ENCODE assay signal across 25 cellular contexts in genomic region chr9:99274511-99274910, GRCh38.
"Had no signal": no experiment of that assay in that cellular context is flagged by ENCODE, and none has a peak within 500 bp of the region (broad histone marks: within the 10 kb centered on the region; RNA-seq: fewer than 3 reads in every experiment).

No MANE protein-coding gene starts in this region.

- H3K27ac Mint-ChIP-seq: naive B cell; nephron; progenitor cell of endocrine pancreas; stimulated activated effector memory CD8-positive, alpha-beta T cell treated with anti-CD3 and anti-CD28 coated beads, Interleukin-12 subunit alpha, Interleukin-12 subunit beta, amount 100 ng/mL, for 72 hours; stimulated activated naive CD8-positive, alpha-beta T cell treated with anti-CD3 and anti-CD28 coated beads, Interleukin-15, Interleukin-2, amounts not matched to agents 100 ng/mL and 50 ng/mL, for 24 hours had no signal

- H3K4me1 Mint-ChIP-seq: nephron; stimulated activated effector memory CD8-positive, alpha-beta T cell treated with anti-CD3 and anti-CD28 coated beads, Interleukin-12 subunit alpha, Interleukin-12 subunit beta, amount 100 ng/mL, for 72 hours had no signal

- H3K9me3 ChIP-seq: esophagus squamous epithelium, left ventricle myocardium inferior, lower lobe of right lung, pancreas, tibial artery, upper lobe of left lung, uterus had no signal

- H3K4me1 ChIP-seq: esophagus squamous epithelium, foreskin keratinocyte, left ventricle myocardium inferior, lower lobe of right lung, pancreas, tibial artery, upper lobe of left lung, uterus had no signal

- ATAC-seq: foreskin keratinocyte; left cardiac atrium; lower lobe of right lung; pancreas; right cardiac atrium; stimulated activated effector memory CD8-positive, alpha-beta T cell treated with anti-CD3 and anti-CD28 coated beads, Interleukin-12 subunit alpha, Interleukin-12 subunit beta, amount 100 ng/mL, for 72 hours had no signal

- H3K27me3 ChIP-seq: dorsolateral prefrontal cortex, esophagus squamous epithelium, hepatocyte, pancreas, tibial artery, upper lobe of left lung, uterus had no signal

- H3K27me3 Mint-ChIP-seq: progenitor cell of endocrine pancreas had no signal

- H3K4me3 ChIP-seq: coronary artery, dorsolateral prefrontal cortex, esophagus squamous epithelium, hepatocyte, left ventricle myocardium inferior, lower lobe of right lung, pancreas, tibial artery, upper lobe of left lung, uterus had no signal

- H3K27ac ChIP-seq: coronary artery, dorsolateral prefrontal cortex, esophagus squamous epithelium, foreskin keratinocyte, hepatocyte, left ventricle myocardium inferior, lower lobe of right lung, pancreas, tibial artery, upper lobe of left lung, uterus had no signal

- H3K36me3 Mint-ChIP-seq: naive B cell; stimulated activated effector memory CD8-positive, alpha-beta T cell treated with anti-CD3 and anti-CD28 coated beads, Interleukin-12 subunit alpha, Interleukin-12 subunit beta, amount 100 ng/mL, for 72 hours had no signal

- H3K36me3 ChIP-seq: esophagus squamous epithelium, left ventricle myocardium inferior, lower lobe of right lung, pancreas, tibial artery, upper lobe of left lung, uterus had no signal

- H3K9me3 Mint-ChIP-seq: naive B cell; nephron; stimulated activated effector memory CD8-positive, alpha-beta T cell treated with anti-CD3 and anti-CD28 coated beads, Interleukin-12 subunit alpha, Interleukin-12 subunit beta, amount 100 ng/mL, for 72 hours; stimulated activated naive CD8-positive, alpha-beta T cell treated with anti-CD3 and anti-CD28 coated beads, Interleukin-15, Interleukin-2, amounts not matched to agents 100 ng/mL and 50 ng/mL, for 24 hours had no signal

- H3K4me3 Mint-ChIP-seq: naive B cell; nephron; stimulated activated effector memory CD8-positive, alpha-beta T cell treated with anti-CD3 and anti-CD28 coated beads, Interleukin-12 subunit alpha, Interleukin-12 subunit beta, amount 100 ng/mL, for 72 hours; stimulated activated naive CD8-positive, alpha-beta T cell treated with anti-CD3 and anti-CD28 coated beads, Interleukin-15, Interleukin-2, amounts not matched to agents 100 ng/mL and 50 ng/mL, for 24 hours had no signal

- FAIRE-seq: kidney, pancreas had no signal

- DNase-seq: dorsolateral prefrontal cortex; effector CD8-positive, alpha-beta T cell; esophagus squamous epithelium; foreskin keratinocyte; head of caudate nucleus; kidney; left cardiac atrium; left ventricle myocardium inferior; lower lobe of right lung; mesenchymal stem cell; naive B cell; occipital lobe; pancreas; right cardiac atrium; stimulated activated CD4-positive, alpha-beta T cell treated with anti-CD3 and anti-CD28 coated beads, Interleukin-4, amount 100 ng/mL, for 1 hour; stimulated activated CD8-positive, alpha-beta memory T cell treated with anti-CD3 and anti-CD28 coated beads, Interleukin-4, amount 100 ng/mL, for 48 hours; tibial artery; upper lobe of left lung; uterus had no signal
